ENCODE assay signal across 15 cellular contexts in genomic region chr6:46993846-46994245, GRCh38. TPM values are rescaled to one million over a fixed set of nuclear protein-coding genes. Genes with fewer than 3 reads are reported as not detected.
DNase-seq lines count a peak whose midpoint lies in the region; ATAC-seq and TF ChIP-seq lines count a peak whose summit lies in the region.
"Had no signal": no experiment of that assay in that cellular context is flagged by ENCODE, and none has a peak within 500 bp of the region (broad histone marks: within the 10 kb centered on the region; RNA-seq: fewer than 3 reads in every experiment).

No MANE protein-coding gene starts in this region.

- no peak for TF ChIP-seq RAD21 in Ishikawa (IDR thresholded peaks at IDR 0.05; ENCODE audit: low read depth)

- no peaks in the 10 kb centered on the region for H3K36me3 ChIP-seq in mammary epithelial cell (ENCODE audit: insufficient read depth, low read length)
- H3K36me3 ChIP-seq in lower lobe of right lung, result no peaks in the 10 kb centered on the region
- no peaks in the 10 kb centered on the region for H3K36me3 ChIP-seq in aorta (ENCODE audit: control insufficient read depth in 1 of 2, insufficient read depth in 2 of 2, low read length in 1 of 2)
- H3K36me3 ChIP-seq in Peyer's patch, result no peaks in the 10 kb centered on the region

- H3K79me2 ChIP-seq in mammary epithelial cell (ENCODE audit: insufficient read depth, low read length), result no peaks in the 10 kb centered on the region

- BruUV-seq in mammary epithelial cell (replicated peaks; lab: Mats Ljungman, UMichigan), result no TSS peak

- TF ChIP-seq EP300 in Ishikawa (IDR thresholded peaks at IDR 0.05; ENCODE audit: borderline replicate concordance), result peak; percentile 56; the same call in 1 of the 2 replicates

- ATAC-seq in lower lobe of right lung, result peak; percentile 73 to 77
- no peak for ATAC-seq in aorta (ENCODE audit: low FRiP score)
- ATAC-seq: stimulated activated effector memory CD8-positive, alpha-beta T cell treated with anti-CD3 and anti-CD28 coated beads, Interleukin-12 subunit alpha, Interleukin-12 subunit beta, amount 100 ng/mL, for 72 hours had no signal

- no peak for TF ChIP-seq CTCF in mammary epithelial cell (conservative IDR thresholded peaks at IDR 0.05 in 1 of 2, IDR thresholded peaks at IDR 0.05 in 1 of 2; ENCODE audit: extremely low read depth in 1 of 2, insufficient read depth in 1 of 2, low read depth in 1 of 2, low read length in 2 of 2)
- no peak for TF ChIP-seq CTCF in lower lobe of right lung (IDR thresholded peaks at IDR 0.05)
- TF ChIP-seq CTCF in Peyer's patch (IDR thresholded peaks at IDR 0.05), result no peak

- intact Hi-C loops in mammary epithelial cell (cut with micrococcal nuclease) (loop anchor here (2.0 to 5.0 kb wide), 3 partner anchors 315 to 772 kb away; partner anchors contain the start of gene TNFRSF21), lower lobe of right lung (cut with DNase I) (loop anchor here (5.0 to 10.0 kb wide), 2 partner anchors 51 to 147 kb away; partner anchors contain the start of gene ADGRF1), aorta (cut with DNase I) (no loop called here)

- no peaks in the 10 kb centered on the region for H3K27me3 ChIP-seq in mammary epithelial cell (ENCODE audit: insufficient read depth, low read length)
- no peaks in the 10 kb centered on the region for H3K27me3 ChIP-seq in lower lobe of right lung (ENCODE audit: low read depth)
- H3K27me3 ChIP-seq in aorta (ENCODE audit: control insufficient read depth in 1 of 2, insufficient read depth in 2 of 2, low read length in 1 of 2), result peaks cover 0 to under 1% of the 10 kb centered on the region in 2 donors
- H3K27me3 ChIP-seq in Peyer's patch, result no peaks in the 10 kb centered on the region

- peak overlapping the region; percentile 57 for H3K4me2 ChIP-seq in mammary epithelial cell (ENCODE audit: insufficient read depth, low read depth, low read length)

- in situ Hi-C loops in mammary epithelial cell (cut with MboI; ENCODE audit: low sequenced_read_pairs in 2 of 2), result loop anchor here (5.0 to 25.0 kb wide), 3 partner anchors 142 to 582 kb away; no protein-coding TSS in a partner anchor

- peak overlapping the region; percentile 77 for H3K27ac ChIP-seq in mammary epithelial cell (ENCODE audit: insufficient read depth, low read depth, low read length)
- no peak overlapping the region for H3K27ac ChIP-seq in lower lobe of right lung
- H3K27ac ChIP-seq in aorta (ENCODE audit: low read depth in 1 of 2, low read length in 2 of 2), result no peak overlapping the region
- H3K27ac ChIP-seq in Peyer's patch, result no peak overlapping the region
- H3K27ac ChIP-seq: VCaP had no signal

- H3K9ac ChIP-seq in mammary epithelial cell (ENCODE audit: insufficient read depth, low read length), result no peak overlapping the region

- H3K9me3 ChIP-seq in mammary epithelial cell (replicated peaks; ENCODE audit: insufficient read depth, low read length) (no peaks in the 10 kb centered on the region), lower lobe of right lung (no peaks in the 10 kb centered on the region), aorta (ENCODE audit: control insufficient read depth, low read length) (no peaks in the 10 kb centered on the region), Peyer's patch (no peaks in the 10 kb centered on the region)

- peak; percentile 78 for DNase-seq in AG20443 (ENCODE audit: low spot score)
- peak; percentile 95 for DNase-seq in mammary epithelial cell
- no peak for DNase-seq in lower lobe of right lung
- no peak for DNase-seq in SIG-M5 treated with dmso at 0.1 percent for 504 hours (lab: John Stamatoyannopoulos, UW; ENCODE audit: unreplicated experiment)
- no peak for DNase-seq in aorta
- DNase-seq in NCI-H2029 treated with DMSO at 0.1 percent for 48 hours (lab: John Stamatoyannopoulos, UW), result no peak
- DNase-seq in Peyer's patch, result no peak
- DNase-seq: activated T-cell treated with anti-CD3 and anti-CD28 coated beads for 4 hours; anterior cingulate cortex; CD4-positive, alpha-beta T cell; Kasumi-1 had no signal

- dilution Hi-C loops in mammary epithelial cell (cut with HindIII; ENCODE audit: low sequenced_read_pairs), result loop anchor here (25.0 kb wide), 1 partner anchor 282 kb away; no protein-coding TSS in a partner anchor

- 15% methylated on average over 3 of the region's 3 CpGs for WGBS in mammary epithelial cell (ENCODE audit: low coverage, missing lambda C conversion rate)
- WGBS in aorta, 2 donors, result 91 to 93% methylated on average over 3 of the region's 3 CpGs

- H3K4me3 ChIP-seq in mammary epithelial cell (replicated peaks in 1 of 3; ENCODE audit: insufficient read depth in 1 of 3, low read depth in 2 of 3, low read length in 3 of 3) (no peak overlapping the region), lower lobe of right lung (no peak overlapping the region), aorta (ENCODE audit: low read length in 2 of 2) (no peak overlapping the region), Peyer's patch (no peak overlapping the region)

- CTCF ChIA-PET in mammary epithelial cell (lab: Charles Lee; ENCODE audit: low non-redundant PET), result no interaction called here

- H3K4me1 ChIP-seq in mammary epithelial cell (ENCODE audit: insufficient read depth, low read length), result peaks cover 41% of the 10 kb centered on the region
- peaks cover 19% of the 10 kb centered on the region for H3K4me1 ChIP-seq in lower lobe of right lung
- peaks cover 6 to 7% of the 10 kb centered on the region in 2 donors for H3K4me1 ChIP-seq in aorta (ENCODE audit: control insufficient read depth in 1 of 2, insufficient read depth in 2 of 2, low read length in 2 of 2)
- peaks cover 0 to 25% (median 3%) of the 10 kb centered on the region in 4 donors for H3K4me1 ChIP-seq in Peyer's patch

- H2AFZ ChIP-seq in mammary epithelial cell (ENCODE audit: low read depth, low read length), result peak overlapping the region; percentile 15

- no peak for TF ChIP-seq POLR2A in Peyer's patch (IDR thresholded peaks at IDR 0.05)

- H4K20me1 ChIP-seq in mammary epithelial cell (ENCODE audit: insufficient read depth, low read length), result no peaks in the 10 kb centered on the region

TF ChIP-seq in Ishikawa, 13 proteins besides CTCF, POLR2A, EP300 and RAD21:
- TF ChIP-seq USF1 (IDR thresholded peaks at IDR 0.05) (no peak), TCF12 (IDR thresholded peaks at IDR 0.05; ENCODE audit: low read depth) (peak; percentile 36; the same call in 1 of the 2 replicates), MAX (IDR thresholded peaks at IDR 0.05) (no peak), FOXM1 (IDR thresholded peaks at IDR 0.05; ENCODE audit: borderline replicate concordance, low read depth) (no peak), REST (IDR thresholded peaks at IDR 0.05; ENCODE audit: low read depth) (no peak), YY1 (IDR thresholded peaks at IDR 0.05; ENCODE audit: low read depth) (no peak), ZBTB7A (IDR thresholded peaks at IDR 0.05; ENCODE audit: low read depth) (no peak), EGR1 (IDR thresholded peaks at IDR 0.05) (no peak), CREB1 (IDR thresholded peaks at IDR 0.05; ENCODE audit: low read depth) (no peak), CEBPB (IDR thresholded peaks at IDR 0.05) (no peak), NFIC (IDR thresholded peaks at IDR 0.05) (no peak), TAF1 (IDR thresholded peaks at IDR 0.05; ENCODE audit: low read depth) (no peak), TEAD4 (IDR thresholded peaks at IDR 0.05) (peak; percentile 69)

RNA-seq across cellular contexts. Expression of gene ADGRF1, which starts 48.3 kb away (rescaled TPM):
- total RNA-seq in mammary epithelial cell (10 to 100 TPM; 10.0 to 79.4 TPM), lower lobe of right lung (9.9 TPM), aorta (not detected), Peyer's patch (10 to 100 TPM in 2 of 4 donors, 1 to 10 TPM in 1, not detected in 1; 7.4 to 22.6 (median 13.5) TPM)
- polyA plus RNA-seq in mammary epithelial cell (51.5 TPM), aorta (not detected)
- 97.8 TPM for polyA minus RNA-seq in mammary epithelial cell
- total RNA-seq: CD4-positive, alpha-beta T cell had no signal
- polyA plus RNA-seq: neural cell had no signal

Comparison
In these comparisons a context has a peak if more than half of its experiments do, and no peak if none do; other contexts are left out.
1. DNase-seq: peak in AG20443 (single experiment) and mammary epithelial cell (single experiment); none in lower lobe of right lung (single experiment), SIG-M5 treated with dmso at 0.1 percent for 504 hours (single experiment), aorta (0 of 2), NCI-H2029 treated with DMSO at 0.1 percent for 48 hours (single experiment) and Peyer's patch (0 of 3).
2. intact Hi-C loops: an anchor here in mammary epithelial cell (2.0 to 5.0 kb wide) and lower lobe of right lung (5.0 to 10.0 kb wide); none called in aorta.